In genomic region chr20:420721-421574, GRCh38 we compare ENCODE assay signal across 13 cellular contexts. TPM values are rescaled to one million over a fixed set of nuclear protein-coding genes. Genes with fewer than 3 reads are reported as not detected.
DNase-seq lines count a peak whose midpoint lies in the region; ATAC-seq and TF ChIP-seq lines count a peak whose summit lies in the region.
"Had no signal": no experiment of that assay in that cellular context is flagged by ENCODE, and none has a peak within 500 bp of the region (broad histone marks: within the 10 kb centered on the region; RNA-seq: fewer than 3 reads in every experiment).

No MANE protein-coding gene starts in this region.

- no peaks in the 10 kb centered on the region for H3K9me3 Mint-ChIP-seq in activated naive CD8-positive, alpha-beta T cell (ENCODE audit: low read depth)
- H3K9me3 Mint-ChIP-seq in activated naive CD8-positive, alpha-beta T cell treated with anti-CD3 and anti-CD28 coated beads, Interleukin-2, amount 50 U/mL, for 24 hours: no peaks in the 10 kb centered on the region
- H3K9me3 Mint-ChIP-seq in activated naive CD8-positive, alpha-beta T cell treated with anti-CD3 and anti-CD28 coated beads for 36 hours: no peaks in the 10 kb centered on the region
- H3K9me3 Mint-ChIP-seq in type B pancreatic cell: no peaks in the 10 kb centered on the region
- H3K9me3 Mint-ChIP-seq: activated CD4-positive, alpha-beta T cell treated with anti-CD3 and anti-CD28 coated beads, Interleukin-2, amount 10 ng/mL, durations not matched to agents 7 days and 5 days had no signal

- H3K4me3 ChIP-seq in NB4 (ENCODE audit: low read depth, low read length) (no peak overlapping the region), testis (peak overlapping the region in 1 of 2 donors; percentile 30)
- H3K4me3 ChIP-seq: smooth muscle cell had no signal

- 68 to 74% methylated on average over 24 to 40 of the region's 49 CpGs for WGBS in testis, 2 donors

- no peaks in the 10 kb centered on the region for H3K27me3 ChIP-seq in testis

- H3K4me3 Mint-ChIP-seq in activated naive CD8-positive, alpha-beta T cell: no peak overlapping the region
- H3K4me3 Mint-ChIP-seq in activated naive CD8-positive, alpha-beta T cell treated with anti-CD3 and anti-CD28 coated beads, Interleukin-2, amount 50 U/mL, for 24 hours: no peak overlapping the region
- H3K4me3 Mint-ChIP-seq in activated naive CD8-positive, alpha-beta T cell treated with anti-CD3 and anti-CD28 coated beads for 36 hours: no peak overlapping the region
- no peak overlapping the region for H3K4me3 Mint-ChIP-seq in type B pancreatic cell
- H3K4me3 Mint-ChIP-seq: activated CD4-positive, alpha-beta T cell treated with anti-CD3 and anti-CD28 coated beads, Interleukin-2, amount 10 ng/mL, durations not matched to agents 7 days and 5 days had no signal

- no peak for DNase-seq in activated naive CD8-positive, alpha-beta T cell treated with anti-CD3 and anti-CD28 coated beads, Interleukin-2, amount 50 U/mL, for 24 hours
- DNase-seq in NB4 (ENCODE audit: low read depth): peak; percentile 48
- DNase-seq in activated naive CD8-positive, alpha-beta T cell treated with anti-CD3 and anti-CD28 coated beads for 36 hours: no peak
- DNase-seq in testis: peak; percentile 48
- DNase-seq in globus pallidus (ENCODE audit: low spot score): no peak
- no peak for DNase-seq in type B pancreatic cell (ENCODE audit: extremely low spot score, unreplicated experiment)
- DNase-seq: activated CD4-positive, alpha-beta T cell treated with anti-CD3 and anti-CD28 coated beads, Interleukin-2, amount 10 ng/mL, durations not matched to agents 7 days and 5 days; head of caudate nucleus; midbrain; NCI-H2171 treated with DMSO at 0.1 percent for 48 hours had no signal

- H3K4me1 Mint-ChIP-seq in activated naive CD8-positive, alpha-beta T cell (ENCODE audit: low read depth): peaks cover 11% of the 10 kb centered on the region
- H3K4me1 Mint-ChIP-seq in activated naive CD8-positive, alpha-beta T cell treated with anti-CD3 and anti-CD28 coated beads, Interleukin-2, amount 50 U/mL, for 24 hours: peaks cover 7% of the 10 kb centered on the region
- H3K4me1 Mint-ChIP-seq in activated naive CD8-positive, alpha-beta T cell treated with anti-CD3 and anti-CD28 coated beads for 36 hours: peaks cover 9% of the 10 kb centered on the region
- no peaks in the 10 kb centered on the region for H3K4me1 Mint-ChIP-seq in type B pancreatic cell (ENCODE audit: unreplicated experiment)

- H3K27ac ChIP-seq in testis: no peak overlapping the region

- H3K27me3 Mint-ChIP-seq in activated naive CD8-positive, alpha-beta T cell: no peaks in the 10 kb centered on the region
- no peaks in the 10 kb centered on the region for H3K27me3 Mint-ChIP-seq in activated naive CD8-positive, alpha-beta T cell treated with anti-CD3 and anti-CD28 coated beads, Interleukin-2, amount 50 U/mL, for 24 hours
- no peaks in the 10 kb centered on the region for H3K27me3 Mint-ChIP-seq in activated naive CD8-positive, alpha-beta T cell treated with anti-CD3 and anti-CD28 coated beads for 36 hours
- no peaks in the 10 kb centered on the region for H3K27me3 Mint-ChIP-seq in type B pancreatic cell
- H3K27me3 Mint-ChIP-seq: activated CD4-positive, alpha-beta T cell treated with anti-CD3 and anti-CD28 coated beads, Interleukin-2, amount 10 ng/mL, durations not matched to agents 7 days and 5 days had no signal

- H3K36me3 ChIP-seq in testis (ENCODE audit: low read depth, missing control alignments): no peaks in the 10 kb centered on the region

- no peaks in the 10 kb centered on the region for H3K9me3 ChIP-seq in testis

- TF ChIP-seq POLR2A in NB4 (IDR thresholded peaks at IDR 0.05; ENCODE audit: extremely low read depth, insufficient read length) (no peak), testis (IDR thresholded peaks at IDR 0.05) (no peak)

- TF ChIP-seq CTCF in NB4 (IDR thresholded peaks at IDR 0.05; ENCODE audit: low read depth, low read length) (no peak), testis (IDR thresholded peaks at IDR 0.05) (no peak), type B pancreatic cell (conservative IDR thresholded peaks at IDR 0.05) (no peak)

- peak overlapping the region; percentile 61 for H3K27ac Mint-ChIP-seq in activated naive CD8-positive, alpha-beta T cell
- H3K27ac Mint-ChIP-seq in activated naive CD8-positive, alpha-beta T cell treated with anti-CD3 and anti-CD28 coated beads, Interleukin-2, amount 50 U/mL, for 24 hours: no peak overlapping the region
- peak overlapping the region; percentile 54 for H3K27ac Mint-ChIP-seq in activated naive CD8-positive, alpha-beta T cell treated with anti-CD3 and anti-CD28 coated beads for 36 hours
- H3K27ac Mint-ChIP-seq in type B pancreatic cell: no peak overlapping the region
- H3K27ac Mint-ChIP-seq: activated CD4-positive, alpha-beta T cell treated with anti-CD3 and anti-CD28 coated beads, Interleukin-2, amount 10 ng/mL, durations not matched to agents 7 days and 5 days had no signal

- peaks cover 14% of the 10 kb centered on the region for H3K4me1 ChIP-seq in testis

- intact Hi-C loops in testis (cut with DNase I; ENCODE audit: low total_unique reads): no loop called here

- peaks cover 16% of the 10 kb centered on the region for H3K36me3 Mint-ChIP-seq in activated naive CD8-positive, alpha-beta T cell
- H3K36me3 Mint-ChIP-seq in activated naive CD8-positive, alpha-beta T cell treated with anti-CD3 and anti-CD28 coated beads, Interleukin-2, amount 50 U/mL, for 24 hours (ENCODE audit: low read depth): peaks cover 45% of the 10 kb centered on the region
- peaks cover 47% of the 10 kb centered on the region for H3K36me3 Mint-ChIP-seq in activated naive CD8-positive, alpha-beta T cell treated with anti-CD3 and anti-CD28 coated beads for 36 hours
- H3K36me3 Mint-ChIP-seq in type B pancreatic cell: peaks cover 17% of the 10 kb centered on the region

- no peak for ATAC-seq in activated naive CD8-positive, alpha-beta T cell treated with anti-CD3 and anti-CD28 coated beads, Interleukin-2, amount 50 U/mL, for 24 hours
- no peak for ATAC-seq in HG03457 (IDR thresholded peaks at IDR 0.05; ENCODE audit: unreplicated experiment)

RNA-seq across cellular contexts. Expression of gene RBCK1, which starts 12.8 kb away (rescaled TPM):
- total RNA-seq in activated naive CD8-positive, alpha-beta T cell treated with anti-CD3 and anti-CD28 coated beads for 36 hours: 100 to 1,000 TPM; 113 to 115 TPM
- total RNA-seq in testis: 10 to 100 TPM; 87.2 to 93.7 TPM
- polyA plus RNA-seq in testis (ENCODE audit: insufficient read depth, low read depth, low replicate concordance): 77.8 TPM
- 81.3 and 84.9 TPM in 2 replicates for total RNA-seq in type B pancreatic cell (ENCODE audit: low replicate concordance)

RNA-seq across cellular contexts. Expression of gene TRIB3, which starts 40.4 kb away (rescaled TPM):
- total RNA-seq in activated naive CD8-positive, alpha-beta T cell treated with anti-CD3 and anti-CD28 coated beads for 36 hours: 10 to 100 TPM; 57.8 to 58.0 TPM
- total RNA-seq in testis (1 to 10 TPM; 2.9 to 3.6 TPM), type B pancreatic cell (ENCODE audit: low replicate concordance) (8.3 and 17.0 TPM in 2 replicates)
- 2.8 TPM for polyA plus RNA-seq in testis (ENCODE audit: insufficient read depth, low read depth, low replicate concordance)

RNA-seq across cellular contexts. Expression of gene TBC1D20, which starts 41.4 kb away (rescaled TPM):
- total RNA-seq in activated naive CD8-positive, alpha-beta T cell treated with anti-CD3 and anti-CD28 coated beads for 36 hours: 10 to 100 TPM; 18.4 to 18.6 TPM
- 10 to 100 TPM; 45.7 to 52.6 TPM for total RNA-seq in testis
- polyA plus RNA-seq in testis (ENCODE audit: insufficient read depth, low read depth, low replicate concordance): 43.5 TPM
- 31.8 and 33.2 TPM in 2 replicates for total RNA-seq in type B pancreatic cell (ENCODE audit: low replicate concordance)

Comparison
In these comparisons a context has a peak if more than half of its experiments do, and no peak if none do; other contexts are left out.
1. H3K27ac Mint-ChIP-seq: peak in activated naive CD8-positive, alpha-beta T cell (single experiment) and activated naive CD8-positive, alpha-beta T cell treated with anti-CD3 and anti-CD28 coated beads for 36 hours (single experiment); none in activated naive CD8-positive, alpha-beta T cell treated with anti-CD3 and anti-CD28 coated beads, Interleukin-2, amount 50 U/mL, for 24 hours (single experiment) and type B pancreatic cell (single experiment).
2. DNase-seq: peak in NB4 (single experiment) and testis (single experiment); none in activated naive CD8-positive, alpha-beta T cell treated with anti-CD3 and anti-CD28 coated beads, Interleukin-2, amount 50 U/mL, for 24 hours (single experiment), activated naive CD8-positive, alpha-beta T cell treated with anti-CD3 and anti-CD28 coated beads for 36 hours (single experiment), globus pallidus (single experiment) and type B pancreatic cell (single experiment).